Comparison of ENCODE assay signal across 1 cellular context in genomic region chr9:97673922-97674321, GRCh38.
TF ChIP-seq lines count a peak whose summit lies in the region.

No MANE protein-coding gene starts in this region.

TF ChIP-seq in endothelial cell of umbilical vein, 7 proteins besides CTCF, POLR2A, EP300 and RAD21:
- no peak for TF ChIP-seq FOS (IDR thresholded peaks at IDR 0.05; ENCODE audit: borderline replicate concordance, insufficient read depth, low read length)
- no peak for TF ChIP-seq JUN (IDR thresholded peaks at IDR 0.05; ENCODE audit: borderline replicate concordance, insufficient read depth, insufficient read length, low read depth)
- TF ChIP-seq EZH2 (IDR thresholded peaks at IDR 0.05; ENCODE audit: borderline replicate concordance, low read depth, low read length, severe bottlenecking) = no peak
- no peak for TF ChIP-seq GATA2 (IDR thresholded peaks at IDR 0.05; ENCODE audit: insufficient read depth, insufficient read length, low read depth, low read length)
TF ChIP-seq in endothelial cell of umbilical vein: peak in this region for 0.
